1 cellular context compared by ENCODE assay signal in the genomic region with DNA sequence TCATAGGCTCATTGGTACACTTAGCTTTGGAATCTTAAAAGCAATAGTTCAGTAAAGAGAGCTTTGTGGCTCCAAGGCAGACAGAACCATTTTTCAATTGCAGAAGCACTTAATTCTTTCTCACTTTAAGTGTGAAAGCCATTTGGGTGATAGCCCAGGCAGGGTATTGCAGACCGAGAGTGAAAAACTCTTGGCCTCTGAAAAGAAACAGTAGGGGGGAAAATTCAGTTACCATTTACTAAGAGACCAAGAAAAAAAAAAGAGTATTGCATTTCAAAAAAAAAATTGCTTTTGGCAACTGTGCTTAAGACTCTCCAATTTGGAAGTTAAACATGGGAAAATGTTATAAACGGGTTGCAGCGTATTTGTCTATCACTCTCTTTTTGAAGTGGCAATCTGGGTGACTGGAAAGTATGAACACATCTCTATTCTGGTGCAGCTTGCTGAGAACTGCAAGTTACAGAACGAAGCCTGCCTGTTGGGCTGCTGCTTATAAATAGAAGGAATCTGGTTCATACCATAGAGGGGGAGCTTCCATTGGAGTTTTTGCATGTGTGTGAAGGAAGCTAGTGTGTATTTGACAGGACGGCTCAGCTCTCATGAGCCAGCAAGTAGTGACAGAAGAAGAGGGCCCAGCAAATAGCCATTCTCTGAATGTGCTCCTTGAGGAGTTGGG.
TF ChIP-seq lines count a peak whose summit lies in the region.

No MANE protein-coding gene starts in this region.

TF ChIP-seq in WTC11, 78 proteins besides CTCF, POLR2A, EP300 and RAD21:
- TF ChIP-seq, protein P1, sequence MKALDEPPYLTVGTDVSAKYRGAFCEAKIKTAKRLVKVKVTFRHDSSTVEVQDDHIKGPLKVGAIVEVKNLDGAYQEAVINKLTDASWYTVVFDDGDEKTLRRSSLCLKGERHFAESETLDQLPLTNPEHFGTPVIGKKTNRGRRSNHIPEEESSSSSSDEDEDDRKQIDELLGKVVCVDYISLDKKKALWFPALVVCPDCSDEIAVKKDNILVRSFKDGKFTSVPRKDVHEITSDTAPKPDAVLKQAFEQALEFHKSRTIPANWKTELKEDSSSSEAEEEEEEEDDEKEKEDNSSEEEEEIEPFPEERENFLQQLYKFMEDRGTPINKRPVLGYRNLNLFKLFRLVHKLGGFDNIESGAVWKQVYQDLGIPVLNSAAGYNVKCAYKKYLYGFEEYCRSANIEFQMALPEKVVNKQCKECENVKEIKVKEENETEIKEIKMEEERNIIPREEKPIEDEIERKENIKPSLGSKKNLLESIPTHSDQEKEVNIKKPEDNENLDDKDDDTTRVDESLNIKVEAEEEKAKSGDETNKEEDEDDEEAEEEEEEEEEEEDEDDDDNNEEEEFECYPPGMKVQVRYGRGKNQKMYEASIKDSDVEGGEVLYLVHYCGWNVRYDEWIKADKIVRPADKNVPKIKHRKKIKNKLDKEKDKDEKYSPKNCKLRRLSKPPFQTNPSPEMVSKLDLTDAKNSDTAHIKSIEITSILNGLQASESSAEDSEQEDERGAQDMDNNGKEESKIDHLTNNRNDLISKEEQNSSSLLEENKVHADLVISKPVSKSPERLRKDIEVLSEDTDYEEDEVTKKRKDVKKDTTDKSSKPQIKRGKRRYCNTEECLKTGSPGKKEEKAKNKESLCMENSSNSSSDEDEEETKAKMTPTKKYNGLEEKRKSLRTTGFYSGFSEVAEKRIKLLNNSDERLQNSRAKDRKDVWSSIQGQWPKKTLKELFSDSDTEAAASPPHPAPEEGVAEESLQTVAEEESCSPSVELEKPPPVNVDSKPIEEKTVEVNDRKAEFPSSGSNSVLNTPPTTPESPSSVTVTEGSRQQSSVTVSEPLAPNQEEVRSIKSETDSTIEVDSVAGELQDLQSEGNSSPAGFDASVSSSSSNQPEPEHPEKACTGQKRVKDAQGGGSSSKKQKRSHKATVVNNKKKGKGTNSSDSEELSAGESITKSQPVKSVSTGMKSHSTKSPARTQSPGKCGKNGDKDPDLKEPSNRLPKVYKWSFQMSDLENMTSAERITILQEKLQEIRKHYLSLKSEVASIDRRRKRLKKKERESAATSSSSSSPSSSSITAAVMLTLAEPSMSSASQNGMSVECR (CRISPR knock-in tag; IDR thresholded peaks at IDR 0.05; ENCODE audit: borderline replicate concordance): no peak
- TF ChIP-seq ETV6 (CRISPR knock-in tag; IDR thresholded peaks at IDR 0.05) (no peak), RELA (CRISPR knock-in tag; IDR thresholded peaks at IDR 0.05; ENCODE audit: borderline replicate concordance) (no peak), ZNF423 (CRISPR knock-in tag; IDR thresholded peaks at IDR 0.05) (no peak), ELF4 (CRISPR knock-in tag; IDR thresholded peaks at IDR 0.05; ENCODE audit: low read depth) (no peak)
- TF ChIP-seq, protein P2, sequence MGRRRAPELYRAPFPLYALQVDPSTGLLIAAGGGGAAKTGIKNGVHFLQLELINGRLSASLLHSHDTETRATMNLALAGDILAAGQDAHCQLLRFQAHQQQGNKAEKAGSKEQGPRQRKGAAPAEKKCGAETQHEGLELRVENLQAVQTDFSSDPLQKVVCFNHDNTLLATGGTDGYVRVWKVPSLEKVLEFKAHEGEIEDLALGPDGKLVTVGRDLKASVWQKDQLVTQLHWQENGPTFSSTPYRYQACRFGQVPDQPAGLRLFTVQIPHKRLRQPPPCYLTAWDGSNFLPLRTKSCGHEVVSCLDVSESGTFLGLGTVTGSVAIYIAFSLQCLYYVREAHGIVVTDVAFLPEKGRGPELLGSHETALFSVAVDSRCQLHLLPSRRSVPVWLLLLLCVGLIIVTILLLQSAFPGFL (CRISPR knock-in tag; IDR thresholded peaks at IDR 0.05; ENCODE audit: borderline replicate concordance): no peak
- TF ChIP-seq, protein P3, sequence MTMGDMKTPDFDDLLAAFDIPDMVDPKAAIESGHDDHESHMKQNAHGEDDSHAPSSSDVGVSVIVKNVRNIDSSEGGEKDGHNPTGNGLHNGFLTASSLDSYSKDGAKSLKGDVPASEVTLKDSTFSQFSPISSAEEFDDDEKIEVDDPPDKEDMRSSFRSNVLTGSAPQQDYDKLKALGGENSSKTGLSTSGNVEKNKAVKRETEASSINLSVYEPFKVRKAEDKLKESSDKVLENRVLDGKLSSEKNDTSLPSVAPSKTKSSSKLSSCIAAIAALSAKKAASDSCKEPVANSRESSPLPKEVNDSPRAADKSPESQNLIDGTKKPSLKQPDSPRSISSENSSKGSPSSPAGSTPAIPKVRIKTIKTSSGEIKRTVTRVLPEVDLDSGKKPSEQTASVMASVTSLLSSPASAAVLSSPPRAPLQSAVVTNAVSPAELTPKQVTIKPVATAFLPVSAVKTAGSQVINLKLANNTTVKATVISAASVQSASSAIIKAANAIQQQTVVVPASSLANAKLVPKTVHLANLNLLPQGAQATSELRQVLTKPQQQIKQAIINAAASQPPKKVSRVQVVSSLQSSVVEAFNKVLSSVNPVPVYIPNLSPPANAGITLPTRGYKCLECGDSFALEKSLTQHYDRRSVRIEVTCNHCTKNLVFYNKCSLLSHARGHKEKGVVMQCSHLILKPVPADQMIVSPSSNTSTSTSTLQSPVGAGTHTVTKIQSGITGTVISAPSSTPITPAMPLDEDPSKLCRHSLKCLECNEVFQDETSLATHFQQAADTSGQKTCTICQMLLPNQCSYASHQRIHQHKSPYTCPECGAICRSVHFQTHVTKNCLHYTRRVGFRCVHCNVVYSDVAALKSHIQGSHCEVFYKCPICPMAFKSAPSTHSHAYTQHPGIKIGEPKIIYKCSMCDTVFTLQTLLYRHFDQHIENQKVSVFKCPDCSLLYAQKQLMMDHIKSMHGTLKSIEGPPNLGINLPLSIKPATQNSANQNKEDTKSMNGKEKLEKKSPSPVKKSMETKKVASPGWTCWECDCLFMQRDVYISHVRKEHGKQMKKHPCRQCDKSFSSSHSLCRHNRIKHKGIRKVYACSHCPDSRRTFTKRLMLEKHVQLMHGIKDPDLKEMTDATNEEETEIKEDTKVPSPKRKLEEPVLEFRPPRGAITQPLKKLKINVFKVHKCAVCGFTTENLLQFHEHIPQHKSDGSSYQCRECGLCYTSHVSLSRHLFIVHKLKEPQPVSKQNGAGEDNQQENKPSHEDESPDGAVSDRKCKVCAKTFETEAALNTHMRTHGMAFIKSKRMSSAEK (CRISPR knock-in tag; IDR thresholded peaks at IDR 0.05; ENCODE audit: borderline replicate concordance): no peak
- TF ChIP-seq, protein P4, sequence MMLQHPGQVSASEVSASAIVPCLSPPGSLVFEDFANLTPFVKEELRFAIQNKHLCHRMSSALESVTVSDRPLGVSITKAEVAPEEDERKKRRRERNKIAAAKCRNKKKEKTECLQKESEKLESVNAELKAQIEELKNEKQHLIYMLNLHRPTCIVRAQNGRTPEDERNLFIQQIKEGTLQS (CRISPR knock-in tag; conservative IDR thresholded peaks at IDR 0.05): no peak
- TF ChIP-seq, protein P5, sequence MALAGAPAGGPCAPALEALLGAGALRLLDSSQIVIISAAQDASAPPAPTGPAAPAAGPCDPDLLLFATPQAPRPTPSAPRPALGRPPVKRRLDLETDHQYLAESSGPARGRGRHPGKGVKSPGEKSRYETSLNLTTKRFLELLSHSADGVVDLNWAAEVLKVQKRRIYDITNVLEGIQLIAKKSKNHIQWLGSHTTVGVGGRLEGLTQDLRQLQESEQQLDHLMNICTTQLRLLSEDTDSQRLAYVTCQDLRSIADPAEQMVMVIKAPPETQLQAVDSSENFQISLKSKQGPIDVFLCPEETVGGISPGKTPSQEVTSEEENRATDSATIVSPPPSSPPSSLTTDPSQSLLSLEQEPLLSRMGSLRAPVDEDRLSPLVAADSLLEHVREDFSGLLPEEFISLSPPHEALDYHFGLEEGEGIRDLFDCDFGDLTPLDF (CRISPR knock-in tag; IDR thresholded peaks at IDR 0.05): no peak
TF ChIP-seq in WTC11: peak in this region for 0.
